Comparison of ENCODE assay signal across 29 cellular contexts in genomic region chr14:38204717-38205115, GRCh38. TPM values are rescaled to one million over a fixed set of nuclear protein-coding genes. Genes with fewer than 3 reads are reported as not detected.
"Had no signal": no experiment of that assay in that cellular context is flagged by ENCODE, and none has a peak within 500 bp of the region (broad histone marks: within the 10 kb centered on the region; RNA-seq: fewer than 3 reads in every experiment).

No MANE protein-coding gene starts in this region.

- H3K27ac ChIP-seq: Peyer's patch, SJSA1 had no signal

- H3K36me3 ChIP-seq: Peyer's patch, SJSA1 had no signal

- H3K4me3 ChIP-seq: Peyer's patch, SJSA1 had no signal

- H3K4me1 ChIP-seq: SJSA1 had no signal

- H3K9ac ChIP-seq: SK-N-SH had no signal

- H3K9me2 ChIP-seq: SK-N-SH had no signal

- DNase-seq: KG1, MM.1S, MV-4-11, NCI-H1092, NCI-H1105, NCI-H1417 treated with DMSO at 0.1 percent for 48 hours, NCI-H1436 treated with DMSO at 0.1 percent for 48 hours, NCI-H1694 treated with DMSO at 0.1 percent for 48 hours, NCI-H187 treated with DMSO at 0.1 percent for 48 hours, NCI-H2029, NCI-H2081, NCI-H2227 treated with DMSO at 0.1 percent for 48 hours, NCI-H345, NCI-H446, NCI-H510A treated with DMSO at 0.1 percent for 48 hours, NCI-H526 treated with DMSO at 0.1 percent for 48 hours, NCI-H774, OCI-M1, Peyer's patch, RPMI8226, SHP77, SIG-M5, SK-N-SH, SW 1271 had no signal

- H3K27me3 ChIP-seq: Peyer's patch, SJSA1 had no signal

- H3K9me3 ChIP-seq: Peyer's patch, SJSA1, SK-N-SH had no signal

- H3K4me2 ChIP-seq: SK-N-SH had no signal

RNA-seq across cellular contexts. Expression of gene SSTR1, which starts 3.0 kb away (rescaled TPM):
- total RNA-seq: NCI-H460, SJSA1 had no signal

RNA-seq across cellular contexts. Expression of gene CLEC14A, which starts 51.2 kb away (rescaled TPM):
- total RNA-seq: LHCN-M2, MCF 10A, NCI-H460, PC-3, SJSA1 had no signal
